In the genomic region with DNA sequence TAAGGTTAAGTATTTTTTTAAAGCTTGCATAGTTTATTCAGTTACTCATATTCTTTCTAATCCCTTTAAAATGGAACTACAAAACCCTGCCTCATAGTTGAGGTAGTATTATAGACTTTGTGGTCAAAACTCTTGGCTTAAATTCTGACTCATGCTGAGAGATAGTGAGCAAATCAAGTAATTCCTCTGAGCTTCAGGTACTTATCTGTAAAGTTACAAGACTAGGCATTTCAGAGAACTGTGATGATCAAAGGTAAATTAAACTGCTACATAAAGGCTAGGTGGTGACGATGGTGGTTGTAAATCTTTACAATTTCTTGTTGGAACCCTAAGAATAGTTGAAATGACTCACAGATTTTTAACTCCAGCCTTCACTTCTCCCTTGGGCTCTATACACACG, we compare ENCODE assay signal across 12 cellular contexts. TPM values are rescaled to one million over a fixed set of nuclear protein-coding genes. Genes with fewer than 3 reads are reported as not detected.
DNase-seq lines count a peak whose midpoint lies in the region; ATAC-seq and TF ChIP-seq lines count a peak whose summit lies in the region.
"Had no signal": no experiment of that assay in that cellular context is flagged by ENCODE, and none has a peak within 500 bp of the region (broad histone marks: within the 10 kb centered on the region; RNA-seq: fewer than 3 reads in every experiment).

No MANE protein-coding gene starts in this region.

- H3K27ac ChIP-seq in RWPE1: no peak overlapping the region
- H3K27ac ChIP-seq: C4-2B, left ventricle myocardium inferior had no signal

- no peaks in the 10 kb centered on the region for H3K9me3 Mint-ChIP-seq in natural killer cell
- H3K9me3 Mint-ChIP-seq in natural killer cell treated with Interleukin-12 subunit alpha and Interleukin-12 subunit beta and Interleukin-15 and Interleukin-18, amount 100 ng/mL, for 72 hours: no peaks in the 10 kb centered on the region

- peak overlapping the region; percentile 54 for H3K4me3 Mint-ChIP-seq in natural killer cell
- H3K4me3 Mint-ChIP-seq in natural killer cell treated with Interleukin-12 subunit alpha and Interleukin-12 subunit beta and Interleukin-15 and Interleukin-18, amount 100 ng/mL, for 72 hours: no peak overlapping the region

- H3K27ac Mint-ChIP-seq in natural killer cell: no peak overlapping the region
- H3K27ac Mint-ChIP-seq in natural killer cell treated with Interleukin-12 subunit alpha and Interleukin-12 subunit beta and Interleukin-15 and Interleukin-18, amount 100 ng/mL, for 72 hours: no peak overlapping the region

- no peak for DNase-seq in natural killer cell
- no peak for DNase-seq in natural killer cell treated with Interleukin-12 subunit alpha and Interleukin-12 subunit beta and Interleukin-15 and Interleukin-18, amount 100 ng/mL, for 72 hours (ENCODE audit: low spot score)
- peak; percentile 84 for DNase-seq in RWPE1 (ENCODE audit: low spot score)
- DNase-seq in fibroblast of peridontal ligament (ENCODE audit: extremely low read depth): peak; percentile 68
- DNase-seq in NCI-H82 (lab: John Stamatoyannopoulos, UW): no peak
- no peak for DNase-seq in NCI-H774 (lab: John Stamatoyannopoulos, UW)
- DNase-seq in NCI-H1092 (lab: John Stamatoyannopoulos, UW): no peak
- no peak for DNase-seq in D341Med (ENCODE audit: low spot score)
- DNase-seq: left ventricle myocardium inferior had no signal

- TF ChIP-seq CTCF in natural killer cell (IDR thresholded peaks at IDR 0.05): no peak
- TF ChIP-seq CTCF in RWPE1 (conservative IDR thresholded peaks at IDR 0.05; ENCODE audit: low read depth): no peak

- H3K36me3 Mint-ChIP-seq in natural killer cell: no peaks in the 10 kb centered on the region
- H3K36me3 Mint-ChIP-seq in natural killer cell treated with Interleukin-12 subunit alpha and Interleukin-12 subunit beta and Interleukin-15 and Interleukin-18, amount 100 ng/mL, for 72 hours: no peaks in the 10 kb centered on the region

- intact Hi-C loops in natural killer cell (cut with micrococcal nuclease): loop anchor here (5.0 to 10.0 kb wide), 6 partner anchors 205 to 1488 kb away; partner anchors contain the start of genes CHIC2, EXOC1, REST and SRD5A3

- CTCF ChIA-PET in RWPE1 (lab: Yijun Ruan, JAX): interaction anchor here (0.6 kb wide), 3 partner anchors 13 to 338 kb away, joined by 3 to 4 read pairs (median 3); no protein-coding TSS in a partner anchor

- POLR2A ChIA-PET in RWPE1 (lab: Yijun Ruan, JAX; ENCODE audit: low non-redundant PET): no interaction called here

- H3K27me3 Mint-ChIP-seq in natural killer cell (ENCODE audit: low read depth in 2 of 2): peaks cover 16 to 23% of the 10 kb centered on the region in 2 donors
- H3K27me3 Mint-ChIP-seq in natural killer cell treated with Interleukin-12 subunit alpha and Interleukin-12 subunit beta and Interleukin-15 and Interleukin-18, amount 100 ng/mL, for 72 hours: peaks cover 3 to 19% of the 10 kb centered on the region in 2 donors

- ATAC-seq in natural killer cell: no peak
- no peak for ATAC-seq in natural killer cell treated with Interleukin-12 subunit alpha and Interleukin-12 subunit beta and Interleukin-15 and Interleukin-18, amount 100 ng/mL, for 72 hours

- H3K4me1 Mint-ChIP-seq in natural killer cell: peaks cover 5 to 16% of the 10 kb centered on the region in 2 donors
- H3K4me1 Mint-ChIP-seq in natural killer cell treated with Interleukin-12 subunit alpha and Interleukin-12 subunit beta and Interleukin-15 and Interleukin-18, amount 100 ng/mL, for 72 hours (ENCODE audit: low read depth in 2 of 2): peaks cover 3 to 5% of the 10 kb centered on the region in 2 donors

RNA-seq across cellular contexts. Expression of gene CLOCK, which starts 3.2 kb away (rescaled TPM):
- 10 to 100 TPM; 11.4 to 15.8 (median 13.4) TPM for total RNA-seq in natural killer cell
- 10 to 100 TPM; 11.8 to 14.5 TPM for total RNA-seq in natural killer cell treated with Interleukin-12 subunit alpha and Interleukin-12 subunit beta and Interleukin-15 and Interleukin-18, amount 100 ng/mL, for 72 hours

RNA-seq across cellular contexts. Expression of gene PDCL2, which starts 42.2 kb away (rescaled TPM):
- total RNA-seq in natural killer cell: not detected
- total RNA-seq in natural killer cell treated with Interleukin-12 subunit alpha and Interleukin-12 subunit beta and Interleukin-15 and Interleukin-18, amount 100 ng/mL, for 72 hours: not detected
- total RNA-seq: left ventricle myocardium inferior, posterior vena cava, urinary bladder had no signal

Comparison
In these comparisons a context has a peak if more than half of its experiments do, and no peak if none do; other contexts are left out.
1. DNase-seq: peak in RWPE1 (single experiment) and fibroblast of peridontal ligament (single experiment); none in natural killer cell (single experiment), natural killer cell treated with Interleukin-12 subunit alpha and Interleukin-12 subunit beta and Interleukin-15 and Interleukin-18, amount 100 ng/mL, for 72 hours (single experiment), NCI-H82 (single experiment), NCI-H774 (single experiment), NCI-H1092 (single experiment) and D341Med (single experiment).